14 cellular contexts compared by ENCODE assay signal in genomic region chr10:58189269-58189668, GRCh38.
DNase-seq lines count a peak whose midpoint lies in the region; ATAC-seq and TF ChIP-seq lines count a peak whose summit lies in the region.
"Had no signal": no experiment of that assay in that cellular context is flagged by ENCODE, and none has a peak within 500 bp of the region (broad histone marks: within the 10 kb centered on the region; RNA-seq: fewer than 3 reads in every experiment).

No MANE protein-coding gene starts in this region.

- no peaks in the 10 kb centered on the region for H3K9me2 ChIP-seq in SK-N-SH

- H3K9me3 ChIP-seq in SK-N-SH (no peaks in the 10 kb centered on the region), SJCRH30 (replicated peaks) (no peaks in the 10 kb centered on the region), testis (no peaks in the 10 kb centered on the region), esophagus muscularis mucosa (no peaks in the 10 kb centered on the region)
- H3K9me3 ChIP-seq: ascending aorta, lower lobe of right lung had no signal

- H3K27me3 ChIP-seq in SK-N-SH (ENCODE audit: insufficient read depth) = no peaks in the 10 kb centered on the region
- no peaks in the 10 kb centered on the region for H3K27me3 ChIP-seq in SJCRH30
- H3K27me3 ChIP-seq in testis = no peaks in the 10 kb centered on the region
- no peaks in the 10 kb centered on the region for H3K27me3 ChIP-seq in esophagus muscularis mucosa
- H3K27me3 ChIP-seq: ascending aorta had no signal

- H3K4me3 ChIP-seq in SK-N-SH (ENCODE audit: low read depth in 2 of 2, low read length in 1 of 2) (no peak overlapping the region), SJCRH30 (no peak overlapping the region), testis (no peak overlapping the region), esophagus muscularis mucosa (no peak overlapping the region)
- H3K4me3 ChIP-seq: ascending aorta, lower lobe of right lung had no signal

- CTCF ChIA-PET in SK-N-SH (lab: Yijun Ruan, JAX) = interaction anchor here (0.7 to 2.9 kb wide), 5 partner anchors 11 to 195 kb away, joined by 3 to 19 read pairs (median 3); no protein-coding TSS in a partner anchor
- CTCF ChIA-PET in activated naive CD4-positive, alpha-beta T cell treated with anti-CD3 and anti-CD28 coated beads for 36 hours (lab: Charles Lee) = interaction anchor here (0.8 to 1.6 kb wide), 3 partner anchors 10 to 110 kb away, joined by 3 to 6 read pairs (median 3); no protein-coding TSS in a partner anchor

- H3K4me1 Mint-ChIP-seq in activated naive CD4-positive, alpha-beta T cell treated with anti-CD3 and anti-CD28 coated beads for 36 hours (ENCODE audit: low read depth) = no peaks in the 10 kb centered on the region
- H3K4me1 Mint-ChIP-seq: activated CD8-positive, alpha-beta memory T cell treated with anti-CD3 and anti-CD28 coated beads, Interleukin-2, amount 10 ng/mL, durations not matched to agents 7 days and 5 days had no signal

- H4K20me1 ChIP-seq in SK-N-SH (ENCODE audit: insufficient read depth) = no peaks in the 10 kb centered on the region

- no peaks in the 10 kb centered on the region for H3K79me2 ChIP-seq in SK-N-SH (ENCODE audit: insufficient read depth)

- H3K9ac ChIP-seq in SK-N-SH = no peak overlapping the region

- DNase-seq in SK-N-SH (no peak), SJCRH30 (peak; percentile 31 to 65), fibroblast of the conjunctiva (ENCODE audit: low read depth) (peak; percentile 30), testis (peak; percentile 20), esophagus muscularis mucosa (ENCODE audit: extremely low spot score) (no peak)
- no peak for DNase-seq in activated naive CD4-positive, alpha-beta T cell treated with anti-CD3 and anti-CD28 coated beads for 36 hours
- DNase-seq: activated CD8-positive, alpha-beta memory T cell treated with anti-CD3 and anti-CD28 coated beads, Interleukin-2, amount 10 ng/mL, durations not matched to agents 7 days and 5 days; GDM1; GOT3; lower lobe of right lung; T-helper 17 cell had no signal

- TF ChIP-seq RAD21 in SK-N-SH (IDR thresholded peaks at IDR 0.05; ENCODE audit: low read length) = no peak

- TF ChIP-seq CTCF in SK-N-SH (IDR thresholded peaks at IDR 0.05) (no peak), testis (IDR thresholded peaks at IDR 0.05) (no peak), esophagus muscularis mucosa (IDR thresholded peaks at IDR 0.05) (no peak)

- TF ChIP-seq EP300 in SK-N-SH (IDR thresholded peaks at IDR 0.05; ENCODE audit: borderline replicate concordance in 1 of 2, low read depth in 1 of 2, low read length in 1 of 2) (no peak), esophagus muscularis mucosa (IDR thresholded peaks at IDR 0.05) (no peak)

- no peaks in the 10 kb centered on the region for H3F3A ChIP-seq in SK-N-SH (replicated peaks; ENCODE audit: insufficient read depth)

- H3K4me2 ChIP-seq in SK-N-SH = no peak overlapping the region

- no peaks in the 10 kb centered on the region for H3K9me3 Mint-ChIP-seq in activated naive CD4-positive, alpha-beta T cell treated with anti-CD3 and anti-CD28 coated beads for 36 hours

- no peak overlapping the region for H3K27ac ChIP-seq in SK-N-SH (ENCODE audit: low read depth in 2 of 2, low read length in 1 of 2)
- H3K27ac ChIP-seq in SJCRH30 = no peak overlapping the region
- no peak overlapping the region for H3K27ac ChIP-seq in testis
- no peak overlapping the region for H3K27ac ChIP-seq in esophagus muscularis mucosa (replicated peaks in 1 of 4)
- H3K27ac ChIP-seq: ascending aorta, lower lobe of right lung had no signal

- no peaks in the 10 kb centered on the region for H3K36me3 Mint-ChIP-seq in activated naive CD4-positive, alpha-beta T cell treated with anti-CD3 and anti-CD28 coated beads for 36 hours (ENCODE audit: low read depth)
- H3K36me3 Mint-ChIP-seq: activated CD8-positive, alpha-beta memory T cell treated with anti-CD3 and anti-CD28 coated beads, Interleukin-2, amount 10 ng/mL, durations not matched to agents 7 days and 5 days had no signal

- no peaks in the 10 kb centered on the region for H3K4me1 ChIP-seq in SK-N-SH (ENCODE audit: control insufficient read depth in 1 of 2, insufficient read depth in 2 of 2, low read depth in 1 of 2, low read length in 1 of 2)
- peaks cover 6% of the 10 kb centered on the region for H3K4me1 ChIP-seq in SJCRH30
- no peaks in the 10 kb centered on the region for H3K4me1 ChIP-seq in testis
- peaks cover 0 to 11% (median 3%) of the 10 kb centered on the region in 4 donors for H3K4me1 ChIP-seq in esophagus muscularis mucosa
- H3K4me1 ChIP-seq: lower lobe of right lung had no signal

- H3K27ac Mint-ChIP-seq in activated naive CD4-positive, alpha-beta T cell treated with anti-CD3 and anti-CD28 coated beads for 36 hours = no peak overlapping the region
- H3K27ac Mint-ChIP-seq: activated CD8-positive, alpha-beta memory T cell treated with anti-CD3 and anti-CD28 coated beads, Interleukin-2, amount 10 ng/mL, durations not matched to agents 7 days and 5 days; T-helper 17 cell had no signal

- intact Hi-C loops in testis (cut with DNase I; ENCODE audit: low total_unique reads) (no loop called here), esophagus muscularis mucosa (cut with DNase I) (no loop called here)
- intact Hi-C loops in activated naive CD4-positive, alpha-beta T cell treated with anti-CD3 and anti-CD28 coated beads for 36 hours (cut with micrococcal nuclease) = no loop called here

- H3K36me3 ChIP-seq in SK-N-SH (replicated peaks in 1 of 2; ENCODE audit: control insufficient read depth in 1 of 2, insufficient read depth in 2 of 2, low read length in 1 of 2) (peaks cover 3 to 7% of the 10 kb centered on the region in 2 experiments), SJCRH30 (no peaks in the 10 kb centered on the region), testis (ENCODE audit: low read depth, missing control alignments) (no peaks in the 10 kb centered on the region), esophagus muscularis mucosa (no peaks in the 10 kb centered on the region)
- H3K36me3 ChIP-seq: ascending aorta, lower lobe of right lung had no signal

- H3K27me3 Mint-ChIP-seq in activated naive CD4-positive, alpha-beta T cell treated with anti-CD3 and anti-CD28 coated beads for 36 hours (ENCODE audit: low read depth) = peaks cover 14% of the 10 kb centered on the region

- no peak overlapping the region for H3K4me3 Mint-ChIP-seq in activated naive CD4-positive, alpha-beta T cell treated with anti-CD3 and anti-CD28 coated beads for 36 hours
- H3K4me3 Mint-ChIP-seq: activated CD8-positive, alpha-beta memory T cell treated with anti-CD3 and anti-CD28 coated beads, Interleukin-2, amount 10 ng/mL, durations not matched to agents 7 days and 5 days; T-helper 17 cell had no signal

- H2AFZ ChIP-seq in SK-N-SH (ENCODE audit: low read depth) = no peak overlapping the region

- WGBS in SK-N-SH (ENCODE audit: low lambda C conversion rate) = 76% methylated on average over 3 of the region's 3 CpGs
- WGBS in testis, 2 donors = 10 to 21% methylated on average over 3 of the region's 3 CpGs
- WGBS in esophagus muscularis mucosa = 21% methylated on average over 3 of the region's 3 CpGs

- ATAC-seq in SK-N-SH treated with all-trans-retinoic acid at 6 μM for 48 hours (peak; percentile 73), HG03354 (IDR thresholded peaks at IDR 0.05; ENCODE audit: poor library complexity, severe bottlenecking, unreplicated experiment) (no peak)
- ATAC-seq: activated CD8-positive, alpha-beta memory T cell treated with anti-CD3 and anti-CD28 coated beads, Interleukin-2, amount 10 ng/mL, durations not matched to agents 7 days and 5 days; lower lobe of right lung; T-helper 17 cell had no signal

- POLR2A ChIA-PET in SK-N-SH (lab: Yijun Ruan, JAX) = no interaction called here

- TF ChIP-seq POLR2A in testis (IDR thresholded peaks at IDR 0.05) (no peak), esophagus muscularis mucosa (IDR thresholded peaks at IDR 0.05; ENCODE audit: low read depth) (no peak)

TF ChIP-seq in SK-N-SH, 30 proteins besides CTCF, POLR2A, EP300 and RAD21:
- TF ChIP-seq FOXM1 (IDR thresholded peaks at IDR 0.05; ENCODE audit: low read depth) (no peak), NRF1 (IDR thresholded peaks at IDR 0.05; ENCODE audit: low read depth, low read length) (no peak)

Comparison
In these comparisons a context has a peak if more than half of its experiments do, and no peak if none do; other contexts are left out.
1. DNase-seq: peak in SJCRH30 (2 of 2), fibroblast of the conjunctiva (single experiment) and testis (single experiment); none in SK-N-SH (single experiment), activated naive CD4-positive, alpha-beta T cell treated with anti-CD3 and anti-CD28 coated beads for 36 hours (single experiment) and esophagus muscularis mucosa (single experiment).